Comparison of ENCODE assay signal across 9 cellular contexts in the genomic region with DNA sequence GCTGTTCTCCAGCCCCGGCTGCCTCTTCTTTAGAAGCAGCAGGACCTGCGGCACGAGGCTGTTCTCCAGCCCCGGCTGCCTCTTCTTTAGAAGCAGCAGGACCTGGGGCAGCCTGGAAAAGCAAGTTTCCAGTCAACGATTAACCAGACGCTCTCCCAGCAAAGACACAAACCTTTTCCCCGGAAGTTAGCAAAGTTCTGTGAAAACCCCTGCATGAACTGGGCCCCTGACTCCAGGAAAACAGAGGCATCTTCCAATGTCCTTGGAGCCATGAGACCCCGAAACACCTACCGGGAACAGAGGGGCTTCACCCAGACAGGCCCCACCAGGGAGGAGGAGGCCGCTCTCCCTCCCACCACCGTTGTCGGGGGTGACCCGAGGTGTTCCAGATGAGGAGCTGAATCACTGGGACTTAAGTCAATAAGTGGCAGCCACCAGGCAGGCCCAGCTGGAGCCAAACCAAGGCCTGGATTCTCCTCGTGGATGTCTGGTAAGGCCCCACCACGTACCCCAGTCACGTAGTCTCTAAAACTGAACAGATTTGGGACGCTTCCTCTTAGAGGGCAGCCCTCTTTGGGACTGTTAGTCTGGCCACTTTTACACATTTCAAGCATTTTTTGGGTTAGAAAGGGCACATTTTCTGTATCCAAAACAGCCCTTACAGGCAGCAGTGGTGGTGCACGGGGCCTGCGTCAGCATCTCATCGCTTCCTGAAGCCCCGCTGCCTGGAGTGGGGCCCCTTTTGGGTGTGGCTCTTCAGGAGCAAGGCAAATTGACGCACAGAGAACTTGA. TPM values are rescaled to one million over a fixed set of nuclear protein-coding genes. Genes with fewer than 3 reads are reported as not detected.
DNase-seq lines count a peak whose midpoint lies in the region; ATAC-seq, FAIRE-seq and TF ChIP-seq lines count a peak whose summit lies in the region.
"Had no signal": no experiment of that assay in that cellular context is flagged by ENCODE, and none has a peak within 500 bp of the region (broad histone marks: within the 10 kb centered on the region; RNA-seq: fewer than 3 reads in every experiment).

Gene RPH3AL, minus strand, starts transcription at position 387 of the 792 bp plus-strand sequence. CDS start 25,264 bp downstream, outside the sequence.

- 4 to 5% methylated on average over 22 of the region's 22 CpGs for WGBS in pancreas, 2 donors

- peaks cover 39% of the 10 kb centered on the region for H3K79me2 ChIP-seq in PC-3 (ENCODE audit: low read length)

- H3K4me3 ChIP-seq in PC-3 (ENCODE audit: low read length) (peak within 1 kb of the TSS; percentile 64), fibroblast of pulmonary artery (replicated peaks; ENCODE audit: low read depth, low read length) (no peak within 1 kb of the TSS), pancreas (peak within 1 kb of the TSS in 3 of 4 donors; percentile 9 to 44 (median 21))

- no peaks in the 10 kb centered on the region for H3K27me3 ChIP-seq in PC-3 (ENCODE audit: low read length)
- H3K27me3 ChIP-seq in pancreas: no peaks in the 10 kb centered on the region

- POLR2A ChIA-PET in PC-3 (lab: Charles Lee; ENCODE audit: unreplicated experiment): interaction anchor here (0.6 kb wide), 1 partner anchor 442 kb away, joined by 4 read pairs; no protein-coding TSS in a partner anchor

- peak within 1 kb of the TSS; percentile 94 for H3K27ac ChIP-seq in PC-3 (ENCODE audit: low read length)
- H3K27ac ChIP-seq in pancreas: peak within 1 kb of the TSS; percentile 85 to 95 (median 95)

- H3K4me1 ChIP-seq in PC-3 (ENCODE audit: insufficient read depth, low read length): peaks cover 47% of the 10 kb centered on the region
- peaks cover 55 to 69% (median 66%) of the 10 kb centered on the region in 3 donors for H3K4me1 ChIP-seq in pancreas

- peak; percentile 75 for ATAC-seq in PC-3
- ATAC-seq in pancreas: peak; percentile 76 to 79 (median 78)
- ATAC-seq in GM21619 (IDR thresholded peaks at IDR 0.05; ENCODE audit: unreplicated experiment): no peak
- ATAC-seq in HG02763 (IDR thresholded peaks at IDR 0.05; ENCODE audit: unreplicated experiment): no peak

- intact Hi-C loops in PC-3 (cut with micrococcal nuclease) (no loop called here), pancreas (cut with DNase I) (no loop called here)

- H3K4me2 ChIP-seq in PC-3 (ENCODE audit: low read length): peak within 1 kb of the TSS; percentile 70

- TSS peak; percentile 81 for BruUV-seq in PC-3 (replicated peaks; lab: Mats Ljungman, UMichigan)

- H3K9me3 ChIP-seq in PC-3 (ENCODE audit: low read length) (no peaks in the 10 kb centered on the region), pancreas (no peaks in the 10 kb centered on the region)

- CTCF ChIA-PET in PC-3 (lab: Charles Lee): no interaction called here

- H3F3A ChIP-seq in PC-3 (ENCODE audit: low read length, unreplicated experiment): no peaks in the 10 kb centered on the region

- peak within 1 kb of the TSS; percentile 85 for H3K9ac ChIP-seq in PC-3 (ENCODE audit: low read length)

- FAIRE-seq in pancreas (lab: Jason Lieb, UNC): no peak
- FAIRE-seq: TTC549 had no signal

- peak; percentile 40 for DNase-seq in EH (ENCODE audit: low read depth)
- DNase-seq in PC-3: peak; percentile 83
- peak; percentile 13 for DNase-seq in fibroblast of pulmonary artery (ENCODE audit: low read depth)
- peak; percentile 82 to 91 (median 89) for DNase-seq in pancreas
- no peak for DNase-seq in medulla oblongata (ENCODE audit: extremely low spot score)
- DNase-seq in T-helper 9 cell: no peak

- no peak for TF ChIP-seq CTCF in PC-3 (conservative IDR thresholded peaks at IDR 0.05; ENCODE audit: low read depth, low read length)
- TF ChIP-seq CTCF in fibroblast of pulmonary artery (IDR thresholded peaks at IDR 0.05; ENCODE audit: low read length, missing control alignments): no peak
- no peak for TF ChIP-seq CTCF in pancreas (IDR thresholded peaks at IDR 0.05)

- H2AFZ ChIP-seq in PC-3 (ENCODE audit: low read length): peak within 1 kb of the TSS; percentile 64

- H3K36me3 ChIP-seq in PC-3 (ENCODE audit: low read depth, low read length): no peaks in the 10 kb centered on the region
- no peaks in the 10 kb centered on the region for H3K36me3 ChIP-seq in pancreas

- H3K9me2 ChIP-seq in PC-3 (replicated peaks; ENCODE audit: low read length): no peaks in the 10 kb centered on the region

- H4K20me1 ChIP-seq in PC-3 (ENCODE audit: low read length): no peaks in the 10 kb centered on the region

RNA-seq across cellular contexts. Expression of gene RPH3AL, which starts in this region (rescaled TPM):
- total RNA-seq in PC-3 (2014; rRNA removed) (24.9 and 30.8 TPM in 2 replicates), pancreas (10 to 100 TPM; 45.1 to 89.1 (median 61.7) TPM)
- polyA plus RNA-seq in pancreas: 10 to 100 TPM; 43.4 to 46.5 TPM

Comparison
In these comparisons a context has a peak if more than half of its experiments do, and no peak if none do; other contexts are left out.
1. DNase-seq: peak in EH (single experiment), PC-3 (single experiment), fibroblast of pulmonary artery (single experiment) and pancreas (6 of 6); none in medulla oblongata (single experiment) and T-helper 9 cell (single experiment).
2. ATAC-seq: peak in PC-3 (single experiment) and pancreas (4 of 4); none in GM21619 (single experiment) and HG02763 (single experiment).